ENCODE assay signal across 11 cellular contexts in genomic region chr1:16936580-16936979, GRCh38. TPM values are rescaled to one million over a fixed set of nuclear protein-coding genes. Genes with fewer than 3 reads are reported as not detected.
"Had no signal": no experiment of that assay in that cellular context is flagged by ENCODE, and none has a peak within 500 bp of the region (broad histone marks: within the 10 kb centered on the region; RNA-seq: fewer than 3 reads in every experiment).

No MANE protein-coding gene starts in this region.

RNA-seq across cellular contexts. Expression of gene RNU1-2, which starts 40.8 kb away (rescaled TPM):
- polyA plus RNA-seq: adrenal gland, aorta had no signal

RNA-seq across cellular contexts. Expression of gene MFAP2, which starts 43.8 kb away (rescaled TPM):
- total RNA-seq: activated B cell treated with CpG ODN at 0.5 μM for 24 hours; activated CD4-positive, alpha-beta memory T cell treated with anti-CD3 and anti-CD28 coated beads for 36 hours; activated CD4-positive, alpha-beta T cell treated with anti-CD3 and anti-CD28 coated beads, Interleukin-2, amount 10 ng/mL, durations not matched to agents 24 days and 14 days; activated CD8-positive, alpha-beta memory T cell treated with anti-CD3 and anti-CD28 coated beads for 36 hours; activated CD8-positive, alpha-beta T cell treated with anti-CD3 and anti-CD28 coated beads for 36 hours; activated naive CD4-positive, alpha-beta T cell treated with anti-CD3 and anti-CD28 coated beads for 36 hours; activated naive CD8-positive, alpha-beta T cell treated with anti-CD3 and anti-CD28 coated beads for 36 hours; activated T-helper 1 cell treated with anti-CD3 and anti-CD28 coated beads, Interleukin-12 subunit alpha, Interleukin-12 subunit beta, Interleukin-2, Interleukin-4 antibody, amounts not matched to agents 30 ng/mL and 10 ng/mL and 1 ng/mL, durations not matched to agents 14 hours and 24 hours and 36 hours; activated T-helper 17 cell treated with anti-CD3 and anti-CD28 coated beads, Interleukin-2, amount 50 U/mL, for 72 hours had no signal
